8 cellular contexts compared by ENCODE assay signal in the genomic region with DNA sequence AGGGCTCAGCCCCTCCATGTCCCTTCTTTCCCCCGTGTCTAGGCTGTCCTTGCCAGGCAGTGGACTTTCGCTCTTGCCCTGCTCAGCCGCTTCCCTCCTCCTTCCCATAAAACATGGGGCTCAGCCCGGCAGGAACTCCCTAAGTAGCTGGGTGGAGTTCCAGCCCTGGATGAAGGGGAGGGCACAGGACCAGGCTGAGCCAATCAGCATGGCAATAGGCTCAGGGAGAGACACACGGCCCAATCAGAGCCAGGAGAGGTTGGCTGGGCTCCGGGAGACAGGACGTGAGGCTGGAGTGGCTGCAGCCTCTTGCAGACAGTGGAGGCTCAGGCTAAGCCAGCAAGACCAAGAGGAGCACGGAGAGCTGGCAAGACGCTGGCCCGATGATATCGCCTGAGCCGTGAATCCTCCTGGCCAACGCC. TPM values are rescaled to one million over a fixed set of nuclear protein-coding genes. Genes with fewer than 3 reads are reported as not detected.
DNase-seq lines count a peak whose midpoint lies in the region; ATAC-seq, FAIRE-seq and TF ChIP-seq lines count a peak whose summit lies in the region.

No MANE protein-coding gene starts in this region.

- H2BK20ac ChIP-seq in H1 (ENCODE audit: low read length) = no peak overlapping the region

- ATAC-seq in GM18909 (IDR thresholded peaks at IDR 0.05; ENCODE audit: poor library complexity, unreplicated experiment) = no peak

- H3K23me2 ChIP-seq in H1 (ENCODE audit: low read depth, low read length) = no peaks in the 10 kb centered on the region

- no peaks in the 10 kb centered on the region for H3K79me1 ChIP-seq in H1 (ENCODE audit: low read depth, low read length)

- 0 out of 8 replicates have a peak overlapping the region, but pooled peaks of 1 of the 4 experiments have one; percentile 14 for H3K4me3 ChIP-seq in H1 (ENCODE audit: extremely low read depth in 1 of 4, insufficient read depth in 2 of 4, low read depth in 3 of 4, low read length in 4 of 4)

- H3K36me3 ChIP-seq in H1 (ENCODE audit: control insufficient read depth in 2 of 4, insufficient read depth in 4 of 4, low read length in 3 of 4) = no peaks in the 10 kb centered on the region

- no peak for TF ChIP-seq POLR2A in H1 (IDR thresholded peaks at IDR 0.05; ENCODE audit: control extremely low read depth in 1 of 2, low read depth in 2 of 2, low read length in 2 of 2)

- peaks cover 0 to 8% (median 0%) of the 10 kb centered on the region in 4 experiments; a peak in 4 of 7 replicates for H3K27me3 ChIP-seq in H1 (replicated peaks in 1 of 4; ENCODE audit: control insufficient read depth in 3 of 4, extremely low read depth in 1 of 4, insufficient read depth in 3 of 4, low read length in 3 of 4)

- peaks cover 0 to 16% (median 12%) of the 10 kb centered on the region in 4 experiments; a peak in 6 of 7 replicates for H3K4me1 ChIP-seq in H1 (replicated peaks in 1 of 4; ENCODE audit: control insufficient read depth in 3 of 4, insufficient read depth in 4 of 4, low read length in 3 of 4)

- no peaks in the 10 kb centered on the region for H3K9me3 ChIP-seq in H1 (ENCODE audit: insufficient read depth in 2 of 2, low read depth in 1 of 2, low read length in 1 of 2)

- no peak overlapping the region for H4K5ac ChIP-seq in H1 (ENCODE audit: insufficient read length, low read depth, low read length)

- H3K18ac ChIP-seq in H1 (ENCODE audit: extremely low read depth, low read length) = no peak overlapping the region

- H4K91ac ChIP-seq in H1 (replicated peaks; ENCODE audit: insufficient read length, low read length) = peak overlapping the region; percentile 87

- H2BK15ac ChIP-seq in H1 (ENCODE audit: low read length) = no peak overlapping the region

- 0 out of 2 replicates have a peak overlapping the region, but pooled peaks have one; percentile 2 for H2BK5ac ChIP-seq in H1 (ENCODE audit: low read depth, low read length)

- no peak overlapping the region for H4K8ac ChIP-seq in H1 (ENCODE audit: extremely low read depth, insufficient read depth, low read length)

- no peak for TF ChIP-seq CTCF in H1 (IDR thresholded peaks at IDR 0.05; ENCODE audit: control extremely low read depth in 1 of 3, insufficient read depth in 1 of 3, low read depth in 1 of 3, low read length in 3 of 3)

- POLR2A ChIA-PET in H1 (lab: Charles Lee; ENCODE audit: partially characterized antibody) = interaction anchor here (2.0 kb wide), 1 partner anchor 9 kb away, joined by 4 read pairs; no protein-coding TSS in a partner anchor

- no peak overlapping the region for H3K27ac ChIP-seq in H1 (ENCODE audit: low read depth, low read length)

- H2BK12ac ChIP-seq in H1 (ENCODE audit: low read depth, low read length) = no peak overlapping the region

- intact Hi-C loops in posterior cingulate gyrus (cut with DNase I) = no loop called here

- H3K4me2 ChIP-seq in H1 (ENCODE audit: insufficient read depth in 1 of 2, low read depth in 2 of 2, low read length in 2 of 2) = peak overlapping the region; percentile 14 to 16; a peak in 2 of 4 replicates

- peaks cover 0 to 2% of the 10 kb centered on the region in 2 experiments for H4K20me1 ChIP-seq in H1 (replicated peaks in 1 of 2; ENCODE audit: control insufficient read depth in 1 of 2, insufficient read depth in 2 of 2, low read length in 2 of 2)

- peak overlapping the region; percentile 11; the same call in 1 of the 2 replicates for H2AFZ ChIP-seq in H1 (ENCODE audit: low read length)

- H3K23ac ChIP-seq in H1 (ENCODE audit: insufficient read length) = no peak overlapping the region

- H2AK5ac ChIP-seq in H1 (ENCODE audit: low read depth, low read length) = no peak overlapping the region

- no peak for TF ChIP-seq RAD21 in H1 (IDR thresholded peaks at IDR 0.05 in 1 of 2, conservative IDR thresholded peaks at IDR 0.05 in 1 of 2; ENCODE audit: low read depth in 2 of 2, low read length in 2 of 2)

- H2BK120ac ChIP-seq in H1 (replicated peaks; ENCODE audit: low read depth, low read length) = no peak overlapping the region

- peak; percentile 91 for FAIRE-seq in H1 (lab: Jason Lieb, UNC)

- peak; percentile 35 for DNase-seq in GOT3 (lab: John Stamatoyannopoulos, UW)
- peak; percentile 12 to 23 for DNase-seq in NCI-H446 (lab: John Stamatoyannopoulos, UW)
- DNase-seq in H1 (ENCODE audit: low read depth in 1 of 2, low spot score in 2 of 2) = peak in 1 of 2 experiments; percentile 64
- DNase-seq in posterior cingulate gyrus = peak in 8 of 10 donors; percentile 56 to 96 (median 72)
- no peak for DNase-seq in OCI-M1 (lab: John Stamatoyannopoulos, UW)
- DNase-seq in GF-D8 (lab: John Stamatoyannopoulos, UW) = no peak
- no peak for DNase-seq in activated CD4-positive, alpha-beta T cell treated with anti-CD3 and anti-CD28 coated beads, Interleukin-2, amount 50 U/mL, for 1 hour

- TF ChIP-seq EP300 in H1 (IDR thresholded peaks at IDR 0.05; ENCODE audit: borderline replicate concordance in 1 of 2, low read depth in 2 of 2, low read length in 2 of 2) = no peak

- no peak overlapping the region for H3K14ac ChIP-seq in H1 (ENCODE audit: insufficient read length)

- CTCF ChIA-PET in H1 (lab: Charles Lee; ENCODE audit: partially characterized antibody) = interaction anchor here (1.0 to 4.9 kb wide), 8 partner anchors 10 to 248 kb away, joined by 3 to 36 read pairs (median 4); no protein-coding TSS in a partner anchor

- H3K9ac ChIP-seq in H1 (replicated peaks in 1 of 4; ENCODE audit: extremely low read depth in 1 of 4, low read depth in 3 of 4, low read length in 3 of 4) = no peak overlapping the region

- no peak overlapping the region for H3K56ac ChIP-seq in H1 (replicated peaks; ENCODE audit: insufficient read length, low read depth, low read length)

- H3K79me2 ChIP-seq in H1 (ENCODE audit: control insufficient read depth in 1 of 2, insufficient read depth in 2 of 2, low read length in 2 of 2) = no peaks in the 10 kb centered on the region

- WGBS in H1 (ENCODE audit: extremely low coverage in 1 of 2, insufficient coverage in 1 of 2, insufficient read length in 1 of 2, insufficient replicate concordance in 2 of 2, low coverage in 1 of 2, low lambda C conversion rate in 2 of 2, missing lambda C conversion rate in 1 of 2), 2 experiments = 61% methylated on average over 12 of the region's 13 CpGs; no CpG with 5 or more reads in 1 of the 2 experiments

- H3K4ac ChIP-seq in H1 (replicated peaks; ENCODE audit: insufficient read length, low read depth, low read length) = no peak overlapping the region

TF ChIP-seq in H1, 55 proteins besides CTCF, POLR2A, EP300 and RAD21 (continues in another document):
- no peak for TF ChIP-seq GABPA (IDR thresholded peaks at IDR 0.05; ENCODE audit: borderline replicate concordance, insufficient read depth, low read length)
- TF ChIP-seq CHD2 (IDR thresholded peaks at IDR 0.05; ENCODE audit: low read length) = peak; percentile 74
- TF ChIP-seq, protein P1, sequence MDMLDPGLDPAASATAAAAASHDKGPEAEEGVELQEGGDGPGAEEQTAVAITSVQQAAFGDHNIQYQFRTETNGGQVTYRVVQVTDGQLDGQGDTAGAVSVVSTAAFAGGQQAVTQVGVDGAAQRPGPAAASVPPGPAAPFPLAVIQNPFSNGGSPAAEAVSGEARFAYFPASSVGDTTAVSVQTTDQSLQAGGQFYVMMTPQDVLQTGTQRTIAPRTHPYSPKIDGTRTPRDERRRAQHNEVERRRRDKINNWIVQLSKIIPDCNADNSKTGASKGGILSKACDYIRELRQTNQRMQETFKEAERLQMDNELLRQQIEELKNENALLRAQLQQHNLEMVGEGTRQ (IDR thresholded peaks at IDR 0.05; ENCODE audit: low read length) = peak; percentile 31; the same call in 1 of the 2 replicates
- TF ChIP-seq SAP30 (IDR thresholded peaks at IDR 0.05; ENCODE audit: insufficient read depth, insufficient replicate concordance, low read length) = no peak
- TF ChIP-seq, protein P2, sequence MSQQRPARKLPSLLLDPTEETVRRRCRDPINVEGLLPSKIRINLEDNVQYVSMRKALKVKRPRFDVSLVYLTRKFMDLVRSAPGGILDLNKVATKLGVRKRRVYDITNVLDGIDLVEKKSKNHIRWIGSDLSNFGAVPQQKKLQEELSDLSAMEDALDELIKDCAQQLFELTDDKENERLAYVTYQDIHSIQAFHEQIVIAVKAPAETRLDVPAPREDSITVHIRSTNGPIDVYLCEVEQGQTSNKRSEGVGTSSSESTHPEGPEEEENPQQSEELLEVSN (IDR thresholded peaks at IDR 0.05) = no peak
- TF ChIP-seq TCF12 (IDR thresholded peaks at IDR 0.05; ENCODE audit: low read depth, low read length) = no peak

RNA-seq across cellular contexts. Expression of a gene that starts 54.3 kb away (rescaled TPM):
- total RNA-seq in H1 (2021; fragmentation: NEBNext Ultra II Directional; extraction: Animal tissue kit (Norgen Biotek cat#: 25700)) = 2.0 and 3.3 TPM in 2 replicates
- polyA plus RNA-seq in H1 (2011; rRNA removed) = 3.6 and 5.3 TPM in 2 replicates
- polyA plus RNA-seq in H1 (2011; cell fraction: cytosol; rRNA removed) = 6.1 TPM
- 9.4 TPM for polyA plus RNA-seq in H1 (2011; cell fraction: nucleus; rRNA removed)
- polyA plus RNA-seq in H1 (2012, experiment 1 of 2) = 2.3 to 3.6 TPM (median 3.1 TPM) in 4 replicates
- 2.3 TPM for polyA plus RNA-seq in H1 (2012, experiment 2 of 2)
- 0.73 TPM for polyA plus RNA-seq in H1 (2013, experiment 1 of 2)
- polyA plus RNA-seq in H1 (2013, experiment 2 of 2) = 0.92 TPM
- 2.3 and 4.0 TPM in 2 replicates for polyA minus RNA-seq in H1 (2011; rRNA and poly(A)+ RNA removed)
- 4.0 TPM for polyA minus RNA-seq in H1 (2011; cell fraction: cytosol; rRNA and poly(A)+ RNA removed)
- 4.2 TPM for polyA minus RNA-seq in H1 (2011; cell fraction: nucleus; rRNA and poly(A)+ RNA removed)

Comparison
In these comparisons a context has a peak if more than half of its experiments do, and no peak if none do; other contexts are left out.
1. DNase-seq: peak in GOT3 (single experiment), NCI-H446 (2 of 2) and posterior cingulate gyrus (8 of 10); none in OCI-M1 (single experiment), GF-D8 (single experiment) and activated CD4-positive, alpha-beta T cell treated with anti-CD3 and anti-CD28 coated beads, Interleukin-2, amount 50 U/mL, for 1 hour (single experiment).